In the genomic region with DNA sequence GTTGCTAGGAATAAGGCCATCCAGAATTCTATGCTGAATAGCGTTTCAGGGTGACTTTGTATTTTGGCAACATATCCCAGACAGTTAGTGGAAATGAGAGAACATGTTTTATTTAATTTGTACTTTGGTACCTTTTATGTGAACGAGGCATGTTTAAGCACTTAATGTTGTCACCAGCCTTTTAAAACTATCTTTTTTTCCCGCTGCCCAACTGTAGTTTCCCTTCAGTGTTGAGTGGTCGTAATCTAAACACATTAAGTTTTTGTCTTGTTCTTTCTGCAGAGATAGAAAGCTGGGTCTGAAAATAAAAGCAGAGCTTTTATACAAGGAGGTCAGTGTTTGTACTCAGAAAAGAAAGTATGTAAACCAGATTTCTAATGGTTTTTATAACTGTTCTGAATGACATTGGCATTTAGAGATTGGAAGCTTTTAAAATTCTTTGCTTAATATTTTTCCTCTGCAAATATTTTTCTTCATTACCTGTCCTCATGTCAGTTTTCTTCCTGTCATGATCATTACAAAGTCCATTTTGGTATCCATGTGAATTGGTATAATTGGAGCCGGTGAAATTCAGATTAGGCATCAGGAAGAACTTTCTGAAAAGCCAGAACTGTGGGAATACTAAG, we compare ENCODE assay signal across 21 cellular contexts.
"Had no signal": no experiment of that assay in that cellular context is flagged by ENCODE, and none has a peak within 500 bp of the region (broad histone marks: within the 10 kb centered on the region; RNA-seq: fewer than 3 reads in every experiment).

No MANE protein-coding gene starts in this region.

- FAIRE-seq: endothelial cell of umbilical vein had no signal

- H3K4me1 Mint-ChIP-seq: activated CD4-positive, alpha-beta memory T cell treated with anti-CD3 and anti-CD28 coated beads, Interleukin-2, amount 10 ng/mL, durations not matched to agents 7 days and 5 days; activated naive CD4-positive, alpha-beta T cell treated with anti-CD3 and anti-CD28 coated beads, Interleukin-2, amount 10 ng/mL, durations not matched to agents 7 days and 5 days; naive thymus-derived CD4-positive, alpha-beta T cell; neural crest cell had no signal

- H3K9me3 Mint-ChIP-seq: activated CD4-positive, alpha-beta memory T cell treated with anti-CD3 and anti-CD28 coated beads, Interleukin-2, amount 10 ng/mL, durations not matched to agents 7 days and 5 days; activated naive CD4-positive, alpha-beta T cell treated with anti-CD3 and anti-CD28 coated beads, Interleukin-2, amount 10 ng/mL, durations not matched to agents 7 days and 5 days; neural crest cell had no signal

- DNase-seq: activated CD4-positive, alpha-beta memory T cell treated with anti-CD3 and anti-CD28 coated beads, Interleukin-2, amount 10 ng/mL, durations not matched to agents 7 days and 5 days; activated CD4-positive, alpha-beta T cell treated with anti-CD3 and anti-CD28 coated beads for 48 hours; activated effector memory CD4-positive, alpha-beta T cell treated with anti-CD3 and anti-CD28 coated beads, Interleukin-2, amount 50 U/mL, for 16 hours; activated naive CD4-positive, alpha-beta T cell treated with anti-CD3 and anti-CD28 coated beads, Interleukin-2, amount 10 ng/mL, durations not matched to agents 7 days and 5 days; amygdala; dermis blood vessel endothelial cell; effector CD8-positive, alpha-beta T cell; gastrocnemius medialis; heart right ventricle; left colon; naive thymus-derived CD4-positive, alpha-beta T cell; occipital lobe; posterior cingulate gyrus; spleen; stimulated activated CD4-positive, alpha-beta T cell treated with anti-CD3 and anti-CD28 coated beads, Interleukin-4, amount 100 ng/mL, for 1 hour; stimulated activated naive CD4-positive, alpha-beta T cell; testis; upper lobe of left lung had no signal

- H3K27me3 ChIP-seq: gastrocnemius medialis, spleen, testis, upper lobe of left lung had no signal

- H3K4me3 Mint-ChIP-seq: activated CD4-positive, alpha-beta memory T cell treated with anti-CD3 and anti-CD28 coated beads, Interleukin-2, amount 10 ng/mL, durations not matched to agents 7 days and 5 days; activated naive CD4-positive, alpha-beta T cell treated with anti-CD3 and anti-CD28 coated beads, Interleukin-2, amount 10 ng/mL, durations not matched to agents 7 days and 5 days; naive thymus-derived CD4-positive, alpha-beta T cell; neural crest cell had no signal

- H3K9me3 ChIP-seq: gastrocnemius medialis, heart right ventricle, spleen, testis, upper lobe of left lung had no signal

- H3K27ac Mint-ChIP-seq: activated CD4-positive, alpha-beta memory T cell treated with anti-CD3 and anti-CD28 coated beads, Interleukin-2, amount 10 ng/mL, durations not matched to agents 7 days and 5 days; activated naive CD4-positive, alpha-beta T cell treated with anti-CD3 and anti-CD28 coated beads, Interleukin-2, amount 10 ng/mL, durations not matched to agents 7 days and 5 days; naive thymus-derived CD4-positive, alpha-beta T cell had no signal

- H3K36me3 Mint-ChIP-seq: activated naive CD4-positive, alpha-beta T cell treated with anti-CD3 and anti-CD28 coated beads, Interleukin-2, amount 10 ng/mL, durations not matched to agents 7 days and 5 days; naive thymus-derived CD4-positive, alpha-beta T cell had no signal

- H3K36me3 ChIP-seq: cardiac muscle cell, gastrocnemius medialis, heart right ventricle, spleen, upper lobe of left lung had no signal

- H3K4me3 ChIP-seq: cardiac muscle cell, gastrocnemius medialis, heart right ventricle, spleen, testis, upper lobe of left lung had no signal

- H3K4me1 ChIP-seq: gastrocnemius medialis, spleen, upper lobe of left lung had no signal

- H3K27ac ChIP-seq: cardiac muscle cell, gastrocnemius medialis, heart right ventricle, spleen, upper lobe of left lung had no signal
